Comparison of ENCODE assay signal across 1 cellular context in the genomic region with DNA sequence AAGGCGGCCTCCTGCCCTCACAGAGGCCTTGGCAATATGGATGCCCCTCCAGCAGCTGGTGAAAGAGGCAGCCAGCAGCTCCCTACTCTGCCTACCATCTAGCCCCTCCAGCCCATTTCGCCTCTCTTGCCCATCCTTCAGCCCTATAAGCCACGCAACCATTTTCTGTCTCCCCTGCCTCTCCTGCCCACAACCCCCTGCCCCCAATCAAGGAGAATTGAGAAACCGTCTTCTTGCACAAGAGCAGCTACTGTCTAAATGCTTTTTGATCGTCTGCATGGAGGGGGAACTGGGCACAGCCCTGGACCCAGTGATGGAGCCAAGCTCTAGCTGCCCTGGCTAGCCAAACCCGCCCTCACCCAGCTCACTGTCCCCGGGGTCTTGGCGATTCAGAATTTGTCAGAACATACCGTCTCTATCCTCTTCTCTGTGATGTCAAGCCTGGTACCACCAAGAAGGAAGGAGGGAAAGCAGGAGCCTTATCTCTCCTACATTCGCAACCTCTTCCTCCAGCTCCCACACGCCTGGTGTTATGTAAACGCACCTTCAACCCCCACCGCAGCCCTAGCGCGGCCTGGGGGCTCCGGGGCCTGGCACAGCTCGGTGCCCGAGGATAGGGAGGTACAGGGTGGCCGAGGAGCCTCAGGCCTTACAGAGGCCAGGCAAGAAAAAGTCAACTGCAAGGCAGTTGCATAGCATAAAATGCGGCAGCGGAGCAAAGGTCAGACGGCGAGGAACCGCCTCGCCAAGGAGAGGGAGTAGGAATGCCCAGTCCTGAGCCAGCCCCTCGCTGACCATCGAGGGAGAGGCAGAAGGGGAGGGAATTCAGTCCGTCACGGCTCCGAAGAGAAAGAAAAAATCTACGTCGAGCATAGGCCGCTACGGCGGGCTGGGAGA.
TF ChIP-seq lines count a peak whose summit lies in the region.

No MANE protein-coding gene starts in this region.

TF ChIP-seq in K562, 482 proteins besides CTCF, POLR2A, EP300 and RAD21 (continued from another document):
- TF ChIP-seq HDAC3 (IDR thresholded peaks at IDR 0.05; ENCODE audit: borderline replicate concordance, partially characterized antibody) (peak; percentile 61), CBFB (CRISPR knock-in tag; IDR thresholded peaks at IDR 0.05) (no peak), TAL1 (IDR thresholded peaks at IDR 0.05) (0 out of 2 replicates have a peak, but pooled peaks have one; percentile 26), ZBED1 (IDR thresholded peaks at IDR 0.05) (0 out of 2 replicates have a peak, but pooled peaks have one; percentile 60), ZNF699 (CRISPR knock-in tag; IDR thresholded peaks at IDR 0.05; ENCODE audit: insufficient replicate concordance) (no peak), BRD4 (IDR thresholded peaks at IDR 0.05) (0 out of 2 replicates have a peak, but pooled peaks have one; percentile 29), MYNN (IDR thresholded peaks at IDR 0.05) (0 out of 2 replicates have a peak, but pooled peaks have one; percentile 39), MYNN (CRISPR knock-in tag; IDR thresholded peaks at IDR 0.05) (no peak), NCOR1 (IDR thresholded peaks at IDR 0.05) (peak; percentile 72), TAF1 (IDR thresholded peaks at IDR 0.05; ENCODE audit: control insufficient read depth, extremely low read depth, insufficient read depth, low read length, severe bottlenecking) (peak; percentile 20), NCOA6 (IDR thresholded peaks at IDR 0.05) (peak; percentile 37; the same call in 1 of the 2 replicates), ZNF143 (CRISPR knock-in tag; IDR thresholded peaks at IDR 0.05) (no peak), SMARCE1 (IDR thresholded peaks at IDR 0.05) (peak; percentile 73; the same call in 1 of the 2 replicates), CBFA2T2 (conservative IDR thresholded peaks at IDR 0.05) (peak; percentile 36; the same call in 1 of the 2 replicates), NR2C2 (CRISPR knock-in tag; IDR thresholded peaks at IDR 0.05) (no peak), NR2C2 (tag; IDR thresholded peaks at IDR 0.05) (peak; percentile 47), ZKSCAN1 (IDR thresholded peaks at IDR 0.05; ENCODE audit: low read depth, low read length) (no peak), RB1 (IDR thresholded peaks at IDR 0.05; ENCODE audit: low read depth) (0 out of 2 replicates have a peak, but pooled peaks have one; percentile 40), DPF2 (IDR thresholded peaks at IDR 0.05) (peak; percentile 76), CEBPB (tag; IDR thresholded peaks at IDR 0.05) (peak; percentile 81), MYC (IDR thresholded peaks at IDR 0.05; ENCODE audit: low read depth, low read length) (peak; percentile 46; the same call in 1 of the 2 replicates), MYC (CRISPR knock-in tag; IDR thresholded peaks at IDR 0.05; ENCODE audit: borderline replicate concordance, low read depth) (no peak), NRF1 (conservative IDR thresholded peaks at IDR 0.05 in 1 of 2, IDR thresholded peaks at IDR 0.05 in 1 of 2) (no peak), CHD1 (IDR thresholded peaks at IDR 0.05; ENCODE audit: low read length) (peak; percentile 37), FOXA3 (CRISPR knock-in tag; conservative IDR thresholded peaks at IDR 0.05 in 1 of 2, IDR thresholded peaks at IDR 0.05 in 1 of 2) (peak in 1 of 2 experiments; percentile 47; a peak in 2 of 4 replicates), ELF1 (tag; IDR thresholded peaks at IDR 0.05) (no peak), JUNB (CRISPR knock-in tag; conservative IDR thresholded peaks at IDR 0.05) (no peak), RNF2 (IDR thresholded peaks at IDR 0.05) (peak; percentile 79), XRCC3 (IDR thresholded peaks at IDR 0.05) (no peak), ETV6 (IDR thresholded peaks at IDR 0.05; ENCODE audit: borderline replicate concordance in 1 of 2, low read depth in 2 of 2, low read length in 1 of 2) (peak; percentile 91 to 95; a peak in 3 of 4 replicates), ETV6 (CRISPR knock-in tag; IDR thresholded peaks at IDR 0.05; ENCODE audit: borderline replicate concordance) (no peak), L3MBTL2 (IDR thresholded peaks at IDR 0.05) (peak; percentile 39; the same call in 1 of the 2 replicates), ZNF431 (CRISPR knock-in tag; IDR thresholded peaks at IDR 0.05) (no peak), ARID1B (IDR thresholded peaks at IDR 0.05) (peak; percentile 80), ATF1 (CRISPR knock-in tag; IDR thresholded peaks at IDR 0.05) (no peak), ATF1 (tag; IDR thresholded peaks at IDR 0.05) (peak; percentile 53), ETV1 (tag; conservative IDR thresholded peaks at IDR 0.05; ENCODE audit: low read depth) (peak; percentile 90), STAT5A (IDR thresholded peaks at IDR 0.05; ENCODE audit: borderline replicate concordance, low read length) (peak; percentile 26; the same call in 1 of the 2 replicates), NONO (IDR thresholded peaks at IDR 0.05; ENCODE audit: low read depth in 2 of 2, low read length in 1 of 2) (peak in 1 of 2 experiments; percentile 24; a peak in 1 of 4 replicates), RCOR1 (IDR thresholded peaks at IDR 0.05; ENCODE audit: borderline replicate concordance in 1 of 2, low read depth in 2 of 2, low read length in 2 of 2) (peak; percentile 53 to 70; a peak in 3 of 4 replicates), TCF7L2 (IDR thresholded peaks at IDR 0.05; ENCODE audit: low read depth, low read length) (no peak)
- TF ChIP-seq, protein P1, sequence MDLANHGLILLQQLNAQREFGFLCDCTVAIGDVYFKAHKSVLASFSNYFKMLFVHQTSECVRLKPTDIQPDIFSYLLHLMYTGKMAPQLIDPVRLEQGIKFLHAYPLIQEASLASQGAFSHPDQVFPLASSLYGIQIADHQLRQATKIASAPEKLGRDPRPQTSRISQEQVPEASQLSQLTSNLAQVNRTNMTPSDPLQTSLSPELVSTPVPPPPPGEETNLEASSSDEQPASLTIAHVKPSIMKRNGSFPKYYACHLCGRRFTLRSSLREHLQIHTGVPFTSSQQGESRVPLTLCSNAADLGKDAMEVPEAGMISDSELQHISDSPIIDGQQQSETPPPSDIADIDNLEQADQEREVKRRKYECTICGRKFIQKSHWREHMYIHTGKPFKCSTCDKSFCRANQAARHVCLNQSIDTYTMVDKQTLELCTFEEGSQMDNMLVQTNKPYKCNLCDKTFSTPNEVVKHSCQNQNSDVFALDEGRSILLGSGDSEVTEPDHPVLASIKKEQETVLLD (IDR thresholded peaks at IDR 0.05), result 0 out of 2 replicates have a peak, but pooled peaks have one; percentile 28
- TF ChIP-seq, protein P2, sequence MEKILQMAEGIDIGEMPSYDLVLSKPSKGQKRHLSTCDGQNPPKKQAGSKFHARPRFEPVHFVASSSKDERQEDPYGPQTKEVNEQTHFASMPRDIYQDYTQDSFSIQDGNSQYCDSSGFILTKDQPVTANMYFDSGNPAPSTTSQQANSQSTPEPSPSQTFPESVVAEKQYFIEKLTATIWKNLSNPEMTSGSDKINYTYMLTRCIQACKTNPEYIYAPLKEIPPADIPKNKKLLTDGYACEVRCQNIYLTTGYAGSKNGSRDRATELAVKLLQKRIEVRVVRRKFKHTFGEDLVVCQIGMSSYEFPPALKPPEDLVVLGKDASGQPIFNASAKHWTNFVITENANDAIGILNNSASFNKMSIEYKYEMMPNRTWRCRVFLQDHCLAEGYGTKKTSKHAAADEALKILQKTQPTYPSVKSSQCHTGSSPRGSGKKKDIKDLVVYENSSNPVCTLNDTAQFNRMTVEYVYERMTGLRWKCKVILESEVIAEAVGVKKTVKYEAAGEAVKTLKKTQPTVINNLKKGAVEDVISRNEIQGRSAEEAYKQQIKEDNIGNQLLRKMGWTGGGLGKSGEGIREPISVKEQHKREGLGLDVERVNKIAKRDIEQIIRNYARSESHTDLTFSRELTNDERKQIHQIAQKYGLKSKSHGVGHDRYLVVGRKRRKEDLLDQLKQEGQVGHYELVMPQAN (IDR thresholded peaks at IDR 0.05; ENCODE audit: borderline replicate concordance), result 0 out of 2 replicates have a peak, but pooled peaks have one; percentile 3
TF ChIP-seq in K562: peak in this region for 57.
